Comparison of ENCODE assay signal across 10 cellular contexts in genomic region chr7:144995495-144995894, GRCh38.
"Had no signal": no experiment of that assay in that cellular context is flagged by ENCODE, and none has a peak within 500 bp of the region (broad histone marks: within the 10 kb centered on the region; RNA-seq: fewer than 3 reads in every experiment).

No MANE protein-coding gene starts in this region.

- H3K36me3 ChIP-seq: HAP-1 had no signal

- H3K9me3 ChIP-seq: HAP-1 had no signal

- H2AFZ ChIP-seq: GM23248, GM23338 had no signal

- H3K27ac ChIP-seq: GM23248 had no signal

- H3K4me1 ChIP-seq: HAP-1 had no signal

- FAIRE-seq: H1, H54 had no signal

- H3K4me2 ChIP-seq: GM23338 had no signal

- H3K9ac ChIP-seq: GM23248 had no signal

- H3K4me3 ChIP-seq: GM23248, GM23338, HAP-1 had no signal

- ATAC-seq: GM23338, HCT116 had no signal

- DNase-seq: GM23248, GOT3, H9, HCEC 1CT, HFFc6 had no signal
